ENCODE assay signal across 20 cellular contexts in genomic region chr7:79291498-79291865, GRCh38.
DNase-seq lines count a peak whose midpoint lies in the region; ATAC-seq, FAIRE-seq and TF ChIP-seq lines count a peak whose summit lies in the region.
"Had no signal": no experiment of that assay in that cellular context is flagged by ENCODE, and none has a peak within 500 bp of the region (broad histone marks: within the 10 kb centered on the region; RNA-seq: fewer than 3 reads in every experiment).

No MANE protein-coding gene starts in this region.

- POLR2A ChIA-PET in MCF 10A (lab: Yijun Ruan, JAX): no interaction called here

- H3K9ac ChIP-seq in mammary epithelial cell (ENCODE audit: insufficient read depth, low read length) (peak overlapping the region; percentile 47), astrocyte (ENCODE audit: low read length) (no peak overlapping the region)

- DNase-seq in mammary epithelial cell (peak; percentile 47), MCF 10A (ENCODE audit: unreplicated experiment) (no peak), astrocyte (ENCODE audit: low read depth) (no peak), foreskin keratinocyte (peak in 1 of 2 donors; percentile 64), DMS79 (lab: John Stamatoyannopoulos, UW) (no peak), ecto neural progenitor cell (ENCODE audit: low spot score) (no peak)
- DNase-seq: Calu3, H7, NCI-H1092 treated with DMSO at 0.1 percent for 48 hours, NCI-H1436, NCI-H187, NCI-H2171 treated with DMSO at 0.1 percent for 48 hours, NCI-H345, NCI-H510A treated with DMSO at 0.1 percent for 48 hours, NCI-H774, Right ventricle myocardium superior had no signal

- H3K4me2 ChIP-seq in mammary epithelial cell (ENCODE audit: insufficient read depth, low read depth, low read length): peak overlapping the region; percentile 69
- peak overlapping the region; percentile 12 for H3K4me2 ChIP-seq in astrocyte (ENCODE audit: low read length)

- intact Hi-C loops in mammary epithelial cell (cut with micrococcal nuclease): loop anchor here (10.0 kb wide), 2 partner anchors 163 to 753 kb away; partner anchors contain the start of gene MAGI2
- intact Hi-C loops in MCF 10A (cut with micrococcal nuclease): no loop called here

- H3K27ac Mint-ChIP-seq in MCF 10A (ENCODE audit: low read depth, unreplicated experiment) (no peak overlapping the region), astrocyte (ENCODE audit: unreplicated experiment) (no peak overlapping the region)

- TF ChIP-seq CTCF in mammary epithelial cell (conservative IDR thresholded peaks at IDR 0.05 in 1 of 2, IDR thresholded peaks at IDR 0.05 in 1 of 2; ENCODE audit: extremely low read depth in 1 of 2, insufficient read depth in 1 of 2, low read depth in 1 of 2, low read length in 2 of 2) (no peak), MCF 10A (IDR thresholded peaks at IDR 0.05; ENCODE audit: unreplicated experiment) (no peak), astrocyte (IDR thresholded peaks at IDR 0.05; ENCODE audit: insufficient read depth, low read depth, low read length) (no peak), foreskin keratinocyte (conservative IDR thresholded peaks at IDR 0.05) (no peak)

- FAIRE-seq in astrocyte (lab: Jason Lieb, UNC): no peak
- FAIRE-seq: GM18507 had no signal

- in situ Hi-C loops in mammary epithelial cell (cut with MboI; ENCODE audit: low sequenced_read_pairs in 2 of 2): loop anchor here in 1 of 2 donors (25.0 kb wide), 1 partner anchor 746 kb away; no protein-coding TSS in a partner anchor

- H3K27me3 Mint-ChIP-seq in MCF 10A (ENCODE audit: insufficient read depth, unreplicated experiment) (no peaks in the 10 kb centered on the region), astrocyte (ENCODE audit: low read depth, unreplicated experiment) (no peaks in the 10 kb centered on the region)

- H3K4me3 Mint-ChIP-seq in MCF 10A (ENCODE audit: unreplicated experiment) (no peak overlapping the region), astrocyte (ENCODE audit: unreplicated experiment) (no peak overlapping the region)

- H3K27ac ChIP-seq in mammary epithelial cell (ENCODE audit: insufficient read depth, low read depth, low read length) (peak overlapping the region; percentile 96), astrocyte (ENCODE audit: low read depth, low read length) (peak overlapping the region; percentile 9), foreskin keratinocyte (peak overlapping the region; percentile 76)
- H3K27ac ChIP-seq: 22Rv1, SJSA1 had no signal

- dilution Hi-C loops in mammary epithelial cell (cut with HindIII; ENCODE audit: low sequenced_read_pairs): no loop called here

- H2AFZ ChIP-seq in mammary epithelial cell (ENCODE audit: low read depth, low read length): no peak overlapping the region
- H2AFZ ChIP-seq in astrocyte (ENCODE audit: low read depth, low read length): no peak overlapping the region

- ATAC-seq in foreskin keratinocyte: peak; percentile 70
- no peak for ATAC-seq in HG03442 (IDR thresholded peaks at IDR 0.05; ENCODE audit: unreplicated experiment)

- H3K36me3 Mint-ChIP-seq in MCF 10A (ENCODE audit: insufficient read depth, unreplicated experiment): no peaks in the 10 kb centered on the region
- H3K36me3 Mint-ChIP-seq in astrocyte (ENCODE audit: low read depth, unreplicated experiment): no peaks in the 10 kb centered on the region

- H3K9me3 Mint-ChIP-seq in MCF 10A (ENCODE audit: unreplicated experiment): no peaks in the 10 kb centered on the region
- no peaks in the 10 kb centered on the region for H3K9me3 Mint-ChIP-seq in astrocyte (ENCODE audit: unreplicated experiment)

- H3K4me3 ChIP-seq in mammary epithelial cell (replicated peaks in 1 of 3; ENCODE audit: insufficient read depth in 1 of 3, low read depth in 2 of 3, low read length in 3 of 3) (peak overlapping the region in 2 of 3 experiments; percentile 10), astrocyte (ENCODE audit: insufficient read depth, low read depth, low read length) (no peak overlapping the region)
- H3K4me3 ChIP-seq: SJSA1 had no signal

- H3K79me2 ChIP-seq in mammary epithelial cell (ENCODE audit: insufficient read depth, low read length) (no peaks in the 10 kb centered on the region), astrocyte (ENCODE audit: insufficient read depth, low read length) (no peaks in the 10 kb centered on the region)

- H3K27me3 ChIP-seq in mammary epithelial cell (ENCODE audit: insufficient read depth, low read length) (no peaks in the 10 kb centered on the region), astrocyte (ENCODE audit: insufficient read depth, low read length) (no peaks in the 10 kb centered on the region), foreskin keratinocyte (no peaks in the 10 kb centered on the region)
- H3K27me3 ChIP-seq: SJSA1 had no signal

- BruUV-seq in mammary epithelial cell (replicated peaks; lab: Mats Ljungman, UMichigan) (TSS peak; percentile 97), MCF 10A (replicated peaks; lab: Mats Ljungman, UMichigan) (no TSS peak)

- H3K4me1 Mint-ChIP-seq in MCF 10A (ENCODE audit: insufficient read depth, unreplicated experiment) (peaks cover 16% of the 10 kb centered on the region), astrocyte (ENCODE audit: low read depth, unreplicated experiment) (peaks cover 4% of the 10 kb centered on the region)

- H3K36me3 ChIP-seq in mammary epithelial cell (ENCODE audit: insufficient read depth, low read length) (no peaks in the 10 kb centered on the region), astrocyte (ENCODE audit: insufficient read depth, low read length) (no peaks in the 10 kb centered on the region)
- H3K36me3 ChIP-seq: SJSA1 had no signal

- no peaks in the 10 kb centered on the region for H3K9me3 ChIP-seq in mammary epithelial cell (replicated peaks; ENCODE audit: insufficient read depth, low read length)
- no peaks in the 10 kb centered on the region for H3K9me3 ChIP-seq in astrocyte (ENCODE audit: insufficient read depth, low read depth, low read length)
- H3K9me3 ChIP-seq: SJSA1 had no signal

- CTCF ChIA-PET in mammary epithelial cell (lab: Charles Lee; ENCODE audit: low non-redundant PET) (no interaction called here), MCF 10A (lab: Yijun Ruan, JAX) (interaction anchor here (0.6 kb wide), 1 partner anchor 20 kb away, joined by 4 read pairs; no protein-coding TSS in a partner anchor)

- H3K4me1 ChIP-seq in mammary epithelial cell (ENCODE audit: insufficient read depth, low read length) (peaks cover 41% of the 10 kb centered on the region), astrocyte (ENCODE audit: insufficient read depth, low read length) (peaks cover 6% of the 10 kb centered on the region), foreskin keratinocyte (peaks cover 22% of the 10 kb centered on the region)

- H4K20me1 ChIP-seq in mammary epithelial cell (ENCODE audit: insufficient read depth, low read length) (no peaks in the 10 kb centered on the region), astrocyte (ENCODE audit: insufficient read depth, low read length) (no peaks in the 10 kb centered on the region)

Comparison
In these comparisons a context has a peak if more than half of its experiments do, and no peak if none do; other contexts are left out.
1. H3K27ac ChIP-seq: peak in every context shown above with its lines; median percentile 96 in mammary epithelial cell; 76 in foreskin keratinocyte; 9 in astrocyte.